ENCODE assay signal across 1 cellular context in genomic region chr15:26115229-26115943, GRCh38.
A peak's percentile ranks its signal among the peaks of the same experiment; 100 is the strongest.
TF ChIP-seq lines count a peak whose summit lies in the region.

No MANE protein-coding gene starts in this region.

TF ChIP-seq in HepG2, 621 proteins besides CTCF, POLR2A, EP300 and RAD21 (continued from another document):
- peak; percentile 29; the same call in 1 of the 2 replicates for TF ChIP-seq RXRB (CRISPR knock-in tag; IDR thresholded peaks at IDR 0.05; ENCODE audit: borderline replicate concordance)
